In the genomic region with DNA sequence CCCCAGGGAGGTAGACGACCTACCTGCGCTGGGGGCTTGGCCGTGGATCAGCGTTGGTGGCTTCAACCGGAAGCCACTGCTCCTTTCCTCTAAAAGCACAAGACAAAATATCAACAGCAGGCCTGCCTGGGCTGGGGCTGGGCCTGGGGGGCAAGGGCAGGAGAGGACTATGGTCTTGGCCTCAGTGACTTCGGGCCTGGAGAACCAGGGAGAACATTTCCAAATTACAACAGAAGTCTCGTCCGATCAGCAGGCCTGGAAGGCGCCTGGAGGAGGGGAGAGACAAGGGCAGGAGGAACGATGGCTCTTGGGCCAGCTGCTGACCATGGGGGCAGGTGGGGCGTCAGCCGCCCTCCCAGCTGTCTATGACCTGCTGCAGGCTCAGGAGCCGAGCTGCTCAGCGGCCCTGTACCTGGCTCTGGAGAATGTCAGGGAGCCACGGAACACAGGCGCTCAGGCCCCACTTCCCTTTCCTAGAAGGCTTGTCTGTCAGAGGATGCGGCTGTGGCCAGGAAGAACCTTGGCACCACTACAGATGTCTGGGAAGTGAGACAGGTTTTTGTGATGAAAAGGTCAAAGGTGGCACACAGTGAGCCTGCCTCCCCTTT, we compare ENCODE assay signal across 18 cellular contexts. TPM values are rescaled to one million over a fixed set of nuclear protein-coding genes. Genes with fewer than 3 reads are reported as not detected.
DNase-seq lines count a peak whose midpoint lies in the region; ATAC-seq and TF ChIP-seq lines count a peak whose summit lies in the region.
"Had no signal": no experiment of that assay in that cellular context is flagged by ENCODE, and none has a peak within 500 bp of the region (broad histone marks: within the 10 kb centered on the region; RNA-seq: fewer than 3 reads in every experiment).

No MANE protein-coding gene starts in this region.

- no peaks in the 10 kb centered on the region for H3K9me3 ChIP-seq in H9 (ENCODE audit: control insufficient read depth, low read depth, low read length)
- H3K9me3 ChIP-seq in gastroesophageal sphincter: no peaks in the 10 kb centered on the region
- H3K9me3 ChIP-seq: psoas muscle had no signal

- no peak overlapping the region for H3T11ph ChIP-seq in H9 (ENCODE audit: low read length)

- H3K4me1 ChIP-seq in H9 (ENCODE audit: insufficient read depth, low read length): no peaks in the 10 kb centered on the region
- peaks cover 0 to 64% (median 27%) of the 10 kb centered on the region in 3 donors for H3K4me1 ChIP-seq in gastroesophageal sphincter

- ATAC-seq in WTC11: no peak
- ATAC-seq in gastroesophageal sphincter: peak; percentile 19
- ATAC-seq: activated CD8-positive, alpha-beta memory T cell treated with anti-CD3 and anti-CD28 coated beads, Interleukin-2, amount 10 ng/mL, durations not matched to agents 7 days and 5 days; effector memory CD8-positive, alpha-beta T cell; natural killer cell; psoas muscle had no signal

- H3K14ac ChIP-seq in H9 (ENCODE audit: insufficient read depth, low read length): no peak overlapping the region

- no peak overlapping the region for H3K56ac ChIP-seq in H9 (ENCODE audit: insufficient read length, low read depth, low read length)

- H3K4me3 ChIP-seq in gastroesophageal sphincter: no peak overlapping the region
- H3K4me3 ChIP-seq: lung, psoas muscle, SK-N-MC had no signal

- no peak for DNase-seq in H9
- no peak for DNase-seq in WTC11 (ENCODE audit: low spot score)
- DNase-seq in progenitor cell of endocrine pancreas (ENCODE audit: low spot score, unreplicated experiment): no peak
- DNase-seq in EL: no peak
- no peak for DNase-seq in medulla oblongata (ENCODE audit: extremely low spot score)
- no peak for DNase-seq in stimulated activated CD4-positive, alpha-beta T cell treated with anti-CD3 and anti-CD28 coated beads, Interleukin-12 subunit alpha, Interleukin-12 subunit beta, amount 100 ng/mL, for 4 hours
- DNase-seq: activated CD8-positive, alpha-beta memory T cell treated with anti-CD3 and anti-CD28 coated beads, Interleukin-2, amount 10 ng/mL, durations not matched to agents 7 days and 5 days; DND-41; effector memory CD8-positive, alpha-beta T cell; natural killer cell; NCI-H1930; NCI-H345; psoas muscle had no signal

- H3K27ac ChIP-seq in H9 (ENCODE audit: insufficient read length, low read depth, low read length) (no peak overlapping the region), gastroesophageal sphincter (peak overlapping the region in 3 of 4 donors; percentile 69 to 71 (median 70))
- H3K27ac ChIP-seq: psoas muscle, SK-N-MC had no signal

- no peak overlapping the region for H3K23ac ChIP-seq in H9 (ENCODE audit: insufficient read length, low read depth, low read length)

- peaks cover 11 to 69% (median 58%) of the 10 kb centered on the region in 3 experiments for H3K36me3 Mint-ChIP-seq in H9 (ENCODE audit: insufficient read depth in 1 of 3, low read depth in 3 of 3)
- peaks cover 25% of the 10 kb centered on the region for H3K36me3 Mint-ChIP-seq in WTC11
- peaks cover 13% of the 10 kb centered on the region for H3K36me3 Mint-ChIP-seq in progenitor cell of endocrine pancreas (ENCODE audit: insufficient read depth)

- H3K9me3 Mint-ChIP-seq in H9: no peaks in the 10 kb centered on the region
- no peaks in the 10 kb centered on the region for H3K9me3 Mint-ChIP-seq in WTC11
- no peaks in the 10 kb centered on the region for H3K9me3 Mint-ChIP-seq in progenitor cell of endocrine pancreas (ENCODE audit: low read depth)
- H3K9me3 Mint-ChIP-seq: central memory CD8-positive, alpha-beta T cell; effector memory CD8-positive, alpha-beta T cell; natural killer cell; T-helper 2 cell treated with Interferon-gamma antibody and Interleukin-4, amounts not matched to agents 5 μg/mL and 100 μg/mL, for 36 hours had no signal

- peaks cover 0 to 5% of the 10 kb centered on the region in 2 experiments; a peak in 1 of 4 replicates for H3K4me1 Mint-ChIP-seq in H9
- H3K4me1 Mint-ChIP-seq in WTC11: peaks cover 4% of the 10 kb centered on the region; the same call in 1 of the 2 replicates
- peaks cover 6% of the 10 kb centered on the region for H3K4me1 Mint-ChIP-seq in progenitor cell of endocrine pancreas (ENCODE audit: low read depth)
- H3K4me1 Mint-ChIP-seq: activated CD8-positive, alpha-beta memory T cell treated with anti-CD3 and anti-CD28 coated beads, Interleukin-2, amount 10 ng/mL, durations not matched to agents 7 days and 5 days had no signal

- H3K4me3 Mint-ChIP-seq in H9 (no peak overlapping the region), WTC11 (no peak overlapping the region), progenitor cell of endocrine pancreas (ENCODE audit: low read depth) (no peak overlapping the region)
- H3K4me3 Mint-ChIP-seq: activated CD8-positive, alpha-beta memory T cell treated with anti-CD3 and anti-CD28 coated beads, Interleukin-2, amount 10 ng/mL, durations not matched to agents 7 days and 5 days; central memory CD8-positive, alpha-beta T cell; effector memory CD8-positive, alpha-beta T cell; natural killer cell; T-helper 2 cell treated with Interferon-gamma antibody and Interleukin-4, amounts not matched to agents 5 μg/mL and 100 μg/mL, for 36 hours had no signal

- H4K5ac ChIP-seq in H9 (ENCODE audit: insufficient read length, low read depth, low read length): no peak overlapping the region

- no peak overlapping the region for H3K4ac ChIP-seq in H9 (ENCODE audit: low read depth, low read length)

- no peak overlapping the region for H3K4me2 ChIP-seq in H9 (ENCODE audit: insufficient read depth, insufficient read length, low read length)

- H3K79me1 ChIP-seq in H9 (ENCODE audit: insufficient read depth, low read depth, low read length, poor library complexity, severe bottlenecking): no peaks in the 10 kb centered on the region

- no peaks in the 10 kb centered on the region for H4K20me1 ChIP-seq in H9 (ENCODE audit: control insufficient read depth, insufficient read depth, insufficient read length)

- CTCF ChIA-PET in WTC11 (lab: Charles Lee): interaction anchor here (0.6 to 1.1 kb wide), 3 partner anchors 89 to 139 kb away, joined by 3 to 4 read pairs (median 3); partner anchors contain the start of gene NRTN

- no peak for TF ChIP-seq POLR2A in gastroesophageal sphincter (IDR thresholded peaks at IDR 0.05)

- TF ChIP-seq CTCF in H9 (conservative IDR thresholded peaks at IDR 0.05): no peak
- TF ChIP-seq CTCF in WTC11 (IDR thresholded peaks at IDR 0.05): no peak
- TF ChIP-seq CTCF in gastroesophageal sphincter (IDR thresholded peaks at IDR 0.05): no peak
- TF ChIP-seq CTCF in progenitor cell of endocrine pancreas (IDR thresholded peaks at IDR 0.05; ENCODE audit: unreplicated experiment): no peak

- no peak for TF ChIP-seq EP300 in gastroesophageal sphincter (IDR thresholded peaks at IDR 0.05)

- H4K91ac ChIP-seq in H9 (ENCODE audit: insufficient read length, low read depth, low read length): no peak overlapping the region

- H3K9ac ChIP-seq in H9 (ENCODE audit: extremely low read depth, insufficient read length, low read length): no peak overlapping the region

- H3K27me3 ChIP-seq in H9 (ENCODE audit: insufficient read depth, low read length): no peaks in the 10 kb centered on the region
- H3K27me3 ChIP-seq in gastroesophageal sphincter: no peaks in the 10 kb centered on the region

- H2AFZ ChIP-seq in H9 (ENCODE audit: low read length): no peak overlapping the region

- H3K79me2 ChIP-seq in H9 (ENCODE audit: insufficient read depth, low read length): no peaks in the 10 kb centered on the region

- WGBS in H9 (ENCODE audit: extremely low coverage, insufficient read length, low lambda C conversion rate): no CpG with 5 or more reads among the region's 17 CpGs
- WGBS in gastroesophageal sphincter (ENCODE audit: low coverage in 1 of 2), 2 donors: no CpG with 5 or more reads among the region's 17 CpGs

- no peaks in the 10 kb centered on the region for H3K23me2 ChIP-seq in H9 (ENCODE audit: insufficient read length, low read depth, low read length, poor library complexity, severe bottlenecking)

- H3K27me3 Mint-ChIP-seq in H9 (ENCODE audit: low read depth) (no peaks in the 10 kb centered on the region; the same call in 1 of the 2 replicates), WTC11 (ENCODE audit: low read depth) (no peaks in the 10 kb centered on the region), progenitor cell of endocrine pancreas (no peaks in the 10 kb centered on the region)
- H3K27me3 Mint-ChIP-seq: activated CD8-positive, alpha-beta memory T cell treated with anti-CD3 and anti-CD28 coated beads, Interleukin-2, amount 10 ng/mL, durations not matched to agents 7 days and 5 days; central memory CD8-positive, alpha-beta T cell; effector memory CD8-positive, alpha-beta T cell had no signal

- H3K36me3 ChIP-seq in gastroesophageal sphincter: peaks cover 0 to 82% of the 10 kb centered on the region in 2 donors

- POLR2A ChIA-PET in WTC11 (lab: Charles Lee): no interaction called here

- H2BK12ac ChIP-seq in H9 (ENCODE audit: insufficient read length, low read depth, low read length): no peak overlapping the region

- H3K18ac ChIP-seq in H9 (ENCODE audit: insufficient read length, low read depth, low read length): no peak overlapping the region

- H3K27ac Mint-ChIP-seq in H9 (peak overlapping the region in 2 of 3 experiments; percentile 44 to 45; a peak in 1 of 7 replicates), WTC11 (peak overlapping the region; percentile 34), progenitor cell of endocrine pancreas (peak overlapping the region; percentile 52)
- H3K27ac Mint-ChIP-seq: activated CD8-positive, alpha-beta memory T cell treated with anti-CD3 and anti-CD28 coated beads, Interleukin-2, amount 10 ng/mL, durations not matched to agents 7 days and 5 days; natural killer cell; T-helper 2 cell treated with Interferon-gamma antibody and Interleukin-4, amounts not matched to agents 5 μg/mL and 100 μg/mL, for 36 hours had no signal

- H4K8ac ChIP-seq in H9 (replicated peaks; ENCODE audit: insufficient read length, low read depth, low read length): no peak overlapping the region

- no peak overlapping the region for H2BK5ac ChIP-seq in H9 (ENCODE audit: insufficient read length, low read length)

- no peak overlapping the region for H2BK20ac ChIP-seq in H9 (ENCODE audit: low read depth, low read length, poor library complexity, severe bottlenecking)

- no peak overlapping the region for H2AK5ac ChIP-seq in H9 (ENCODE audit: insufficient read length, low read length)

- no peak overlapping the region for H2BK15ac ChIP-seq in H9 (ENCODE audit: low read depth, low read length)

- H2BK120ac ChIP-seq in H9 (ENCODE audit: low read depth, low read length, poor library complexity, severe bottlenecking): no peak overlapping the region

RNA-seq across cellular contexts. Expression of gene CAPS, which starts 19.4 kb away (rescaled TPM):
- total RNA-seq in H9 (2021) (2.3 and 2.5 TPM in 2 replicates), WTC11 (2021) (4.6 to 5.8 TPM (median 5.3 TPM) in 3 replicates), gastroesophageal sphincter (10 to 100 TPM in 3 of 4 donors, 1 to 10 TPM in 1; 10.0 to 19.6 (median 15.2) TPM), progenitor cell of endocrine pancreas (22.1 and 22.5 TPM in 2 replicates)

RNA-seq across cellular contexts. Expression of gene VMAC, which starts 28.8 kb away (rescaled TPM):
- total RNA-seq in H9 (2021) (1.9 and 2.2 TPM in 2 replicates), WTC11 (2021) (2.5 to 3.3 TPM (median 3.3 TPM) in 3 replicates), gastroesophageal sphincter (1 to 10 TPM; 5.0 to 9.3 (median 8.0) TPM), progenitor cell of endocrine pancreas (13.9 and 15.2 TPM in 2 replicates)

RNA-seq across cellular contexts. Expression of gene NDUFA11, which starts 29.9 kb away (rescaled TPM):
- total RNA-seq in H9 (2021) (282 TPM in 2 replicates), WTC11 (2021) (260 to 261 TPM (median 260 TPM) in 3 replicates), gastroesophageal sphincter (100 to 1,000 TPM; 244 to 299 (median 265) TPM), progenitor cell of endocrine pancreas (210 and 217 TPM in 2 replicates)

RNA-seq across cellular contexts. Expression of gene RANBP3, which starts 44.4 kb away (rescaled TPM):
- total RNA-seq in H9 (2021): 86.5 and 89.9 TPM in 2 replicates
- total RNA-seq in WTC11 (2021): 74.5 to 76.3 TPM (median 75.6 TPM) in 3 replicates
- total RNA-seq in gastroesophageal sphincter: 100 to 1,000 TPM in 2 of 4 donors, 10 to 100 TPM in 2; 87.0 to 125 (median 104) TPM
- total RNA-seq in progenitor cell of endocrine pancreas: 99.9 and 106 TPM in 2 replicates
